2 cellular contexts compared by ENCODE assay signal in genomic region chr12:50778663-50779590, GRCh38.
A peak's percentile ranks its signal among the peaks of the same experiment; 100 is the strongest.
TF ChIP-seq lines count a peak whose summit lies in the region.

No MANE protein-coding gene starts in this region.

TF ChIP-seq in HepG2, 621 proteins besides CTCF, POLR2A, EP300 and RAD21 (continues in another document):
- TF ChIP-seq ZNF205 (CRISPR knock-in tag; IDR thresholded peaks at IDR 0.05), result no peak
- TF ChIP-seq KLF15 (CRISPR knock-in tag; IDR thresholded peaks at IDR 0.05; ENCODE audit: borderline replicate concordance), result no peak
- no peak for TF ChIP-seq SMARCC2 (IDR thresholded peaks at IDR 0.05)
- no peak for TF ChIP-seq ZNF317 (CRISPR knock-in tag; IDR thresholded peaks at IDR 0.05)
- TF ChIP-seq ZNF280B (CRISPR knock-in tag; IDR thresholded peaks at IDR 0.05; ENCODE audit: borderline replicate concordance), result no peak
- peak; percentile 95 for TF ChIP-seq ZNF7 (CRISPR knock-in tag; IDR thresholded peaks at IDR 0.05)
- TF ChIP-seq ZNF768 (CRISPR knock-in tag; IDR thresholded peaks at IDR 0.05), result no peak
- no peak for TF ChIP-seq KAT7 (CRISPR knock-in tag; IDR thresholded peaks at IDR 0.05; ENCODE audit: borderline replicate concordance)
- no peak for TF ChIP-seq ERF (CRISPR knock-in tag; IDR thresholded peaks at IDR 0.05)
- no peak for TF ChIP-seq NR2F2 (IDR thresholded peaks at IDR 0.05; ENCODE audit: borderline replicate concordance, low read depth)
- no peak for TF ChIP-seq ZNF451 (CRISPR knock-in tag; IDR thresholded peaks at IDR 0.05)
- TF ChIP-seq PBX3 (CRISPR knock-in tag; IDR thresholded peaks at IDR 0.05; ENCODE audit: borderline replicate concordance), result no peak
- no peak for TF ChIP-seq NR2F1 (CRISPR knock-in tag; IDR thresholded peaks at IDR 0.05)
- peak; percentile 56; the same call in 1 of the 2 replicates for TF ChIP-seq ZBTB40 (IDR thresholded peaks at IDR 0.05)
- peak; percentile 24; the same call in 1 of the 2 replicates for TF ChIP-seq ZBTB40 (CRISPR knock-in tag; IDR thresholded peaks at IDR 0.05)
- TF ChIP-seq HMGA1 (CRISPR knock-in tag; conservative IDR thresholded peaks at IDR 0.05), result no peak

TF ChIP-seq in K562, 482 proteins besides CTCF, POLR2A, EP300 and RAD21:
- TF ChIP-seq ZFP36 (IDR thresholded peaks at IDR 0.05; ENCODE audit: low read depth, low read length, partially characterized antibody) (peak; percentile 55), ZSCAN32 (CRISPR knock-in tag; IDR thresholded peaks at IDR 0.05) (no peak), SMAD4 (CRISPR knock-in tag; conservative IDR thresholded peaks at IDR 0.05) (no peak)
